ENCODE assay signal across 1 cellular context in genomic region chr16:2209258-2210008, GRCh38.
TF ChIP-seq lines count a peak whose summit lies in the region.

No MANE protein-coding gene starts in this region.

TF ChIP-seq in K562, 482 proteins besides CTCF, POLR2A, EP300 and RAD21 (continues in another document):
- TF ChIP-seq CXXC5 (CRISPR knock-in tag; IDR thresholded peaks at IDR 0.05) (peak; percentile 31; the same call in 1 of the 2 replicates), ARID1B (IDR thresholded peaks at IDR 0.05) (peak; percentile 20), TEAD1 (CRISPR knock-in tag; IDR thresholded peaks at IDR 0.05) (no peak), CBFA2T3 (IDR thresholded peaks at IDR 0.05) (peak; percentile 67), ZNF511 (CRISPR knock-in tag; IDR thresholded peaks at IDR 0.05) (no peak), ARID3B (CRISPR knock-in tag; IDR thresholded peaks at IDR 0.05; ENCODE audit: borderline replicate concordance) (no peak), RBFOX2 (IDR thresholded peaks at IDR 0.05; ENCODE audit: low read depth, low read length) (peak; percentile 62), SAFB2 (IDR thresholded peaks at IDR 0.05; ENCODE audit: borderline replicate concordance, low read depth, low read length, severe bottlenecking) (no peak), FOS (IDR thresholded peaks at IDR 0.05; ENCODE audit: extremely low read depth, insufficient read length) (no peak), ZNF316 (IDR thresholded peaks at IDR 0.05) (no peak), RCOR1 (IDR thresholded peaks at IDR 0.05; ENCODE audit: borderline replicate concordance in 1 of 2, low read depth in 2 of 2, low read length in 2 of 2) (peak in 1 of 2 experiments; percentile 61; a peak in 2 of 4 replicates), ZNF354B (CRISPR knock-in tag; IDR thresholded peaks at IDR 0.05) (no peak), BMI1 (IDR thresholded peaks at IDR 0.05; ENCODE audit: low read length) (no peak), PML (IDR thresholded peaks at IDR 0.05; ENCODE audit: low read length) (no peak), POLR2G (IDR thresholded peaks at IDR 0.05; ENCODE audit: low read depth, low read length) (peak; percentile 5), DIDO1 (tag; IDR thresholded peaks at IDR 0.05; ENCODE audit: low read depth) (no peak), LEF1 (IDR thresholded peaks at IDR 0.05) (no peak), MCM3 (IDR thresholded peaks at IDR 0.05) (no peak), PBX2 (CRISPR knock-in tag; IDR thresholded peaks at IDR 0.05; ENCODE audit: low read depth) (no peak), PBX2 (tag; conservative IDR thresholded peaks at IDR 0.05; ENCODE audit: low read depth) (peak; percentile 33; the same call in 1 of the 2 replicates), ZNF3 (CRISPR knock-in tag; IDR thresholded peaks at IDR 0.05) (no peak), ZFX (CRISPR knock-in tag; IDR thresholded peaks at IDR 0.05) (peak; percentile 10; the same call in 1 of the 2 replicates), PHF21A (IDR thresholded peaks at IDR 0.05; ENCODE audit: borderline replicate concordance, low read depth) (no peak), POU5F1 (IDR thresholded peaks at IDR 0.05; ENCODE audit: borderline replicate concordance, low read depth, low read length, partially characterized antibody) (no peak), THAP7 (CRISPR knock-in tag; IDR thresholded peaks at IDR 0.05) (no peak), RBM22 (IDR thresholded peaks at IDR 0.05; ENCODE audit: low read depth, low read length, poor library complexity, severe bottlenecking) (peak; percentile 24), CBFA2T2 (conservative IDR thresholded peaks at IDR 0.05) (peak; percentile 66), ZNF347 (CRISPR knock-in tag; IDR thresholded peaks at IDR 0.05; ENCODE audit: low read depth) (no peak), ZKSCAN3 (CRISPR knock-in tag; IDR thresholded peaks at IDR 0.05) (no peak), PKNOX1 (IDR thresholded peaks at IDR 0.05) (peak; percentile 68), KLF13 (tag; IDR thresholded peaks at IDR 0.05; ENCODE audit: borderline replicate concordance, low read depth) (no peak), E2F1 (CRISPR knock-in tag; IDR thresholded peaks at IDR 0.05) (no peak), NCOA1 (IDR thresholded peaks at IDR 0.05; ENCODE audit: low read depth) (no peak), HMG20B (CRISPR knock-in tag; IDR thresholded peaks at IDR 0.05) (no peak), CBX2 (IDR thresholded peaks at IDR 0.05; ENCODE audit: insufficient read depth, low read length, poor library complexity, severe bottlenecking) (no peak), TEAD4 (IDR thresholded peaks at IDR 0.05; ENCODE audit: low read length) (0 out of 2 replicates have a peak, but pooled peaks have one; percentile 6), TEAD4 (CRISPR knock-in tag; IDR thresholded peaks at IDR 0.05; ENCODE audit: borderline replicate concordance) (no peak), MEIS2 (IDR thresholded peaks at IDR 0.05; ENCODE audit: partially characterized antibody) (peak; percentile 80), ZNF12 (CRISPR knock-in tag; IDR thresholded peaks at IDR 0.05) (no peak), MLLT1 (IDR thresholded peaks at IDR 0.05) (0 out of 4 replicates have a peak, but pooled peaks of 1 of the 2 experiments have one; percentile 25)
- TF ChIP-seq, protein P1, sequence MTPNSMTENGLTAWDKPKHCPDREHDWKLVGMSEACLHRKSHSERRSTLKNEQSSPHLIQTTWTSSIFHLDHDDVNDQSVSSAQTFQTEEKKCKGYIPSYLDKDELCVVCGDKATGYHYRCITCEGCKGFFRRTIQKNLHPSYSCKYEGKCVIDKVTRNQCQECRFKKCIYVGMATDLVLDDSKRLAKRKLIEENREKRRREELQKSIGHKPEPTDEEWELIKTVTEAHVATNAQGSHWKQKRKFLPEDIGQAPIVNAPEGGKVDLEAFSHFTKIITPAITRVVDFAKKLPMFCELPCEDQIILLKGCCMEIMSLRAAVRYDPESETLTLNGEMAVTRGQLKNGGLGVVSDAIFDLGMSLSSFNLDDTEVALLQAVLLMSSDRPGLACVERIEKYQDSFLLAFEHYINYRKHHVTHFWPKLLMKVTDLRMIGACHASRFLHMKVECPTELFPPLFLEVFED (CRISPR knock-in tag; conservative IDR thresholded peaks at IDR 0.05), result no peak
- TF ChIP-seq, protein P2, sequence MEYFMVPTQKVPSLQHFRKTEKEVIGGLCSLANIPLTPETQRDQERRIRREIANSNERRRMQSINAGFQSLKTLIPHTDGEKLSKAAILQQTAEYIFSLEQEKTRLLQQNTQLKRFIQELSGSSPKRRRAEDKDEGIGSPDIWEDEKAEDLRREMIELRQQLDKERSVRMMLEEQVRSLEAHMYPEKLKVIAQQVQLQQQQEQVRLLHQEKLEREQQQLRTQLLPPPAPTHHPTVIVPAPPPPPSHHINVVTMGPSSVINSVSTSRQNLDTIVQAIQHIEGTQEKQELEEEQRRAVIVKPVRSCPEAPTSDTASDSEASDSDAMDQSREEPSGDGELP (CRISPR knock-in tag; IDR thresholded peaks at IDR 0.05; ENCODE audit: borderline replicate concordance), result 0 out of 2 replicates have a peak, but pooled peaks have one; percentile 35
- TF ChIP-seq, protein P3, sequence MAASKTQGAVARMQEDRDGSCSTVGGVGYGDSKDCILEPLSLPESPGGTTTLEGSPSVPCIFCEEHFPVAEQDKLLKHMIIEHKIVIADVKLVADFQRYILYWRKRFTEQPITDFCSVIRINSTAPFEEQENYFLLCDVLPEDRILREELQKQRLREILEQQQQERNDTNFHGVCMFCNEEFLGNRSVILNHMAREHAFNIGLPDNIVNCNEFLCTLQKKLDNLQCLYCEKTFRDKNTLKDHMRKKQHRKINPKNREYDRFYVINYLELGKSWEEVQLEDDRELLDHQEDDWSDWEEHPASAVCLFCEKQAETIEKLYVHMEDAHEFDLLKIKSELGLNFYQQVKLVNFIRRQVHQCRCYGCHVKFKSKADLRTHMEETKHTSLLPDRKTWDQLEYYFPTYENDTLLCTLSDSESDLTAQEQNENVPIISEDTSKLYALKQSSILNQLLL (CRISPR knock-in tag; IDR thresholded peaks at IDR 0.05; ENCODE audit: borderline replicate concordance), result no peak
- TF ChIP-seq, protein P4, sequence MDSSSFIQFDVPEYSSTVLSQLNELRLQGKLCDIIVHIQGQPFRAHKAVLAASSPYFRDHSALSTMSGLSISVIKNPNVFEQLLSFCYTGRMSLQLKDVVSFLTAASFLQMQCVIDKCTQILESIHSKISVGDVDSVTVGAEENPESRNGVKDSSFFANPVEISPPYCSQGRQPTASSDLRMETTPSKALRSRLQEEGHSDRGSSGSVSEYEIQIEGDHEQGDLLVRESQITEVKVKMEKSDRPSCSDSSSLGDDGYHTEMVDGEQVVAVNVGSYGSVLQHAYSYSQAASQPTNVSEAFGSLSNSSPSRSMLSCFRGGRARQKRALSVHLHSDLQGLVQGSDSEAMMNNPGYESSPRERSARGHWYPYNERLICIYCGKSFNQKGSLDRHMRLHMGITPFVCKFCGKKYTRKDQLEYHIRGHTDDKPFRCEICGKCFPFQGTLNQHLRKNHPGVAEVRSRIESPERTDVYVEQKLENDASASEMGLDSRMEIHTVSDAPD (CRISPR knock-in tag; IDR thresholded peaks at IDR 0.05), result no peak
- TF ChIP-seq, protein P5, sequence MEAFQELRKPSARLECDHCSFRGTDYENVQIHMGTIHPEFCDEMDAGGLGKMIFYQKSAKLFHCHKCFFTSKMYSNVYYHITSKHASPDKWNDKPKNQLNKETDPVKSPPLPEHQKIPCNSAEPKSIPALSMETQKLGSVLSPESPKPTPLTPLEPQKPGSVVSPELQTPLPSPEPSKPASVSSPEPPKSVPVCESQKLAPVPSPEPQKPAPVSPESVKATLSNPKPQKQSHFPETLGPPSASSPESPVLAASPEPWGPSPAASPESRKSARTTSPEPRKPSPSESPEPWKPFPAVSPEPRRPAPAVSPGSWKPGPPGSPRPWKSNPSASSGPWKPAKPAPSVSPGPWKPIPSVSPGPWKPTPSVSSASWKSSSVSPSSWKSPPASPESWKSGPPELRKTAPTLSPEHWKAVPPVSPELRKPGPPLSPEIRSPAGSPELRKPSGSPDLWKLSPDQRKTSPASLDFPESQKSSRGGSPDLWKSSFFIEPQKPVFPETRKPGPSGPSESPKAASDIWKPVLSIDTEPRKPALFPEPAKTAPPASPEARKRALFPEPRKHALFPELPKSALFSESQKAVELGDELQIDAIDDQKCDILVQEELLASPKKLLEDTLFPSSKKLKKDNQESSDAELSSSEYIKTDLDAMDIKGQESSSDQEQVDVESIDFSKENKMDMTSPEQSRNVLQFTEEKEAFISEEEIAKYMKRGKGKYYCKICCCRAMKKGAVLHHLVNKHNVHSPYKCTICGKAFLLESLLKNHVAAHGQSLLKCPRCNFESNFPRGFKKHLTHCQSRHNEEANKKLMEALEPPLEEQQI (IDR thresholded peaks at IDR 0.05), result no peak
- TF ChIP-seq, protein P6, sequence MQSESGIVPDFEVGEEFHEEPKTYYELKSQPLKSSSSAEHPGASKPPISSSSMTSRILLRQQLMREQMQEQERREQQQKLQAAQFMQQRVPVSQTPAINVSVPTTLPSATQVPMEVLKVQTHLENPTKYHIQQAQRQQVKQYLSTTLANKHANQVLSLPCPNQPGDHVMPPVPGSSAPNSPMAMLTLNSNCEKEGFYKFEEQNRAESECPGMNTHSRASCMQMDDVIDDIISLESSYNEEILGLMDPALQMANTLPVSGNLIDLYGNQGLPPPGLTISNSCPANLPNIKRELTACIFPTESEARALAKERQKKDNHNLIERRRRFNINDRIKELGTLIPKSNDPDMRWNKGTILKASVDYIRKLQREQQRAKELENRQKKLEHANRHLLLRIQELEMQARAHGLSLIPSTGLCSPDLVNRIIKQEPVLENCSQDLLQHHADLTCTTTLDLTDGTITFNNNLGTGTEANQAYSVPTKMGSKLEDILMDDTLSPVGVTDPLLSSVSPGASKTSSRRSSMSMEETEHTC (IDR thresholded peaks at IDR 0.05), result no peak
